In genomic region chr16:87481711-87482110, GRCh38 we compare ENCODE assay signal across 8 cellular contexts. TPM values are rescaled to one million over a fixed set of nuclear protein-coding genes. Genes with fewer than 3 reads are reported as not detected.
DNase-seq lines count a peak whose midpoint lies in the region; ATAC-seq and TF ChIP-seq lines count a peak whose summit lies in the region.
"Not testable (repeated sequence)": the region's sequence is repeated elsewhere in the genome, so short reads cannot be mapped to it uniquely, and the experiment has no call there.

No MANE protein-coding gene starts in this region.

- not testable (repeated sequence) for TF ChIP-seq RAD21 in IMR-90 (IDR thresholded peaks at IDR 0.05; ENCODE audit: low read length)

- H3K9ac ChIP-seq in IMR-90 (ENCODE audit: low read depth, low read length); adipocyte (ENCODE audit: low read length): not testable (repeated sequence)
- peak overlapping the region; percentile 74 for H3K9ac ChIP-seq in mesenchymal stem cell (ENCODE audit: low read length)

- H3K4me2 ChIP-seq in IMR-90 (ENCODE audit: low read depth, low read length); mesenchymal stem cell (ENCODE audit: low read length, poor library complexity, severe bottlenecking): not testable (repeated sequence)

- peaks cover 20% of the 10 kb centered on the region for H3K36me3 Mint-ChIP-seq in CD4-positive, CD25-positive, alpha-beta regulatory T cell
- not testable (repeated sequence) for H3K36me3 Mint-ChIP-seq in activated naive CD4-positive, alpha-beta T cell treated with anti-CD3 and anti-CD28 coated beads, Interleukin-2, amount 50 U/mL, for 24 hours; central memory CD8-positive, alpha-beta T cell (ENCODE audit: insufficient read depth)

- H4K5ac ChIP-seq in IMR-90 (ENCODE audit: low read depth, low read length) = not testable (repeated sequence)

- not testable (repeated sequence) for DNase-seq in CD4-positive, CD25-positive, alpha-beta regulatory T cell; IMR-90; adipocyte (ENCODE audit: low read depth); central memory CD8-positive, alpha-beta T cell (ENCODE audit: low spot score in 2 of 2); right atrium auricular region (ENCODE audit: low spot score); mesenchymal stem cell; suprapubic skin (ENCODE audit: low spot score in 2 of 2)

- H4K91ac ChIP-seq in IMR-90 (ENCODE audit: insufficient read depth, low read depth, low read length); mesenchymal stem cell (ENCODE audit: low read length): not testable (repeated sequence)

- H3K23ac ChIP-seq in IMR-90 (ENCODE audit: low read depth, low read length); mesenchymal stem cell (ENCODE audit: low read length in 2 of 2): not testable (repeated sequence)

- H3K9me1 ChIP-seq in IMR-90 (ENCODE audit: insufficient read depth, low read length) = peaks cover 20% of the 10 kb centered on the region

- BruUV-seq in IMR-90 (replicated peaks; lab: Mats Ljungman, UMichigan) = not testable (repeated sequence)

- not testable (repeated sequence) for H4K8ac ChIP-seq in IMR-90 (ENCODE audit: low read depth in 2 of 2, low read length in 2 of 2); mesenchymal stem cell (ENCODE audit: low read length)

- H3K4me1 ChIP-seq in CD4-positive, CD25-positive, alpha-beta regulatory T cell (ENCODE audit: control insufficient read depth, insufficient read depth, low read length, poor library complexity, severe bottlenecking) = peaks cover 24% of the 10 kb centered on the region
- peaks cover 11% of the 10 kb centered on the region for H3K4me1 ChIP-seq in IMR-90 (ENCODE audit: control insufficient read depth, insufficient read depth, low read length)
- H3K4me1 ChIP-seq in adipocyte (ENCODE audit: control insufficient read depth, insufficient read depth, low read length) = peaks cover 38% of the 10 kb centered on the region
- H3K4me1 ChIP-seq in right atrium auricular region = peaks cover 0 to 47% of the 10 kb centered on the region in 2 donors
- H3K4me1 ChIP-seq in mesenchymal stem cell (ENCODE audit: control insufficient read depth, insufficient read depth, low read depth, low read length) = peaks cover 17% of the 10 kb centered on the region
- H3K4me1 ChIP-seq in suprapubic skin = peaks cover 64% of the 10 kb centered on the region

- not testable (repeated sequence) for H3K18ac ChIP-seq in IMR-90 (ENCODE audit: low read depth, low read length); mesenchymal stem cell (ENCODE audit: low read depth in 1 of 2, low read length in 2 of 2)

- H3K27me3 ChIP-seq in CD4-positive, CD25-positive, alpha-beta regulatory T cell (ENCODE audit: control insufficient read depth, insufficient read depth, low read length); IMR-90 (ENCODE audit: control insufficient read depth, insufficient read depth, low read length); adipocyte (replicated peaks; ENCODE audit: control insufficient read depth, insufficient read depth, low read length); right atrium auricular region; mesenchymal stem cell (ENCODE audit: control insufficient read depth in 1 of 2, insufficient read depth in 1 of 2, low read length in 2 of 2); suprapubic skin: not testable (repeated sequence)

- peaks cover 23 to 87% (median 51%) of the 10 kb centered on the region in 4 donors for H3K4me1 Mint-ChIP-seq in CD4-positive, CD25-positive, alpha-beta regulatory T cell
- H3K4me1 Mint-ChIP-seq in activated naive CD4-positive, alpha-beta T cell treated with anti-CD3 and anti-CD28 coated beads, Interleukin-2, amount 50 U/mL, for 24 hours = peaks cover 70% of the 10 kb centered on the region
- peaks cover 59% of the 10 kb centered on the region for H3K4me1 Mint-ChIP-seq in central memory CD8-positive, alpha-beta T cell

- not testable (repeated sequence) for H3K4me3 ChIP-seq in CD4-positive, CD25-positive, alpha-beta regulatory T cell (ENCODE audit: low read depth, low read length); IMR-90 (ENCODE audit: insufficient read depth, low read depth, low read length); right atrium auricular region
- peak overlapping the region; percentile 45 for H3K4me3 ChIP-seq in adipocyte (ENCODE audit: low read length)
- peak overlapping the region in 1 of 2 experiments; percentile 59 for H3K4me3 ChIP-seq in mesenchymal stem cell (ENCODE audit: insufficient read depth in 1 of 2, low read depth in 1 of 2, low read length in 2 of 2)
- peak overlapping the region; percentile 3 for H3K4me3 ChIP-seq in suprapubic skin

- peak overlapping the region in 1 of 4 donors; percentile 65 for H3K4me3 Mint-ChIP-seq in CD4-positive, CD25-positive, alpha-beta regulatory T cell
- not testable (repeated sequence) for H3K4me3 Mint-ChIP-seq in activated naive CD4-positive, alpha-beta T cell treated with anti-CD3 and anti-CD28 coated beads, Interleukin-2, amount 50 U/mL, for 24 hours; central memory CD8-positive, alpha-beta T cell

- not testable (repeated sequence) for H3K27ac ChIP-seq in CD4-positive, CD25-positive, alpha-beta regulatory T cell (ENCODE audit: insufficient read depth, low read length, poor library complexity, severe bottlenecking); IMR-90 (ENCODE audit: insufficient read depth, low read length); mesenchymal stem cell (ENCODE audit: low read length, poor library complexity, severe bottlenecking)
- H3K27ac ChIP-seq in right atrium auricular region (peak overlapping the region; percentile 16 to 21), suprapubic skin (peak overlapping the region; percentile 45)

- POLR2A ChIA-PET in IMR-90 (lab: Charles Lee; ENCODE audit: unreplicated experiment) = not testable (repeated sequence)

- H3K27me3 Mint-ChIP-seq in CD4-positive, CD25-positive, alpha-beta regulatory T cell; activated naive CD4-positive, alpha-beta T cell treated with anti-CD3 and anti-CD28 coated beads, Interleukin-2, amount 50 U/mL, for 24 hours; central memory CD8-positive, alpha-beta T cell: not testable (repeated sequence)

- not testable (repeated sequence) for H2BK120ac ChIP-seq in IMR-90 (ENCODE audit: low read depth, low read length); mesenchymal stem cell (ENCODE audit: low read depth, low read length)

- not testable (repeated sequence) for H2AFZ ChIP-seq in IMR-90 (replicated peaks; ENCODE audit: low read length, poor library complexity); mesenchymal stem cell (ENCODE audit: low read depth, low read length)

- no CpG with 5 or more reads among the region's 5 CpGs for WGBS in IMR-90 (ENCODE audit: extremely low coverage in 2 of 2, insufficient read length in 1 of 2), 2 experiments
- WGBS in mesenchymal stem cell = 76% methylated on average over 5 of the region's 5 CpGs
- 90% methylated on average over 5 of the region's 5 CpGs for WGBS in suprapubic skin

- H2BK15ac ChIP-seq in IMR-90 (ENCODE audit: low read depth, low read length); mesenchymal stem cell (ENCODE audit: low read depth, poor library complexity, severe bottlenecking): not testable (repeated sequence)

- not testable (repeated sequence) for TF ChIP-seq EP300 in suprapubic skin (IDR thresholded peaks at IDR 0.05)

- H3K4ac ChIP-seq in IMR-90 (ENCODE audit: low read depth, low read length); mesenchymal stem cell (ENCODE audit: low read depth in 1 of 2, low read length in 2 of 2): not testable (repeated sequence)

- TF ChIP-seq CTCF in IMR-90 (conservative IDR thresholded peaks at IDR 0.05; ENCODE audit: low read depth, low read length); right atrium auricular region (IDR thresholded peaks at IDR 0.05); suprapubic skin (IDR thresholded peaks at IDR 0.05): not testable (repeated sequence)

- not testable (repeated sequence) for H3K9me3 ChIP-seq in CD4-positive, CD25-positive, alpha-beta regulatory T cell (ENCODE audit: control insufficient read depth in 2 of 2, low read length in 2 of 2); IMR-90 (ENCODE audit: control insufficient read depth, insufficient read depth, low read length); adipocyte (ENCODE audit: control insufficient read depth, low read length); right atrium auricular region; mesenchymal stem cell (ENCODE audit: control insufficient read depth, low read length); suprapubic skin

- H4K20me1 ChIP-seq in IMR-90 (ENCODE audit: insufficient read depth, low read length) = peaks cover 55% of the 10 kb centered on the region

- H3K9me3 Mint-ChIP-seq in CD4-positive, CD25-positive, alpha-beta regulatory T cell; activated naive CD4-positive, alpha-beta T cell treated with anti-CD3 and anti-CD28 coated beads, Interleukin-2, amount 50 U/mL, for 24 hours; central memory CD8-positive, alpha-beta T cell: not testable (repeated sequence)

- H3K14ac ChIP-seq in IMR-90 (replicated peaks; ENCODE audit: low read depth, low read length) = 0 out of 2 replicates have a peak overlapping the region, but pooled peaks have one; percentile 41
- not testable (repeated sequence) for H3K14ac ChIP-seq in mesenchymal stem cell (ENCODE audit: low read length in 2 of 2)

- in situ Hi-C loops in IMR-90 (cut with MboI; ENCODE audit: low sequenced_read_pairs) = not testable (repeated sequence)

- CTCF ChIA-PET in IMR-90 (lab: Yijun Ruan, JAX) = not testable (repeated sequence)

- intact Hi-C loops in IMR-90 (cut with micrococcal nuclease) = not testable (repeated sequence)

- dilution Hi-C loops in IMR-90 (cut with HindIII; ENCODE audit: low sequenced_read_pairs, unreplicated experiment) = not testable (repeated sequence)

- ATAC-seq in CD4-positive, CD25-positive, alpha-beta regulatory T cell (ENCODE audit: low read depth in 2 of 2); IMR-90 (ENCODE audit: low read depth); central memory CD8-positive, alpha-beta T cell (replicated peaks; ENCODE audit: extremely low read depth, poor library complexity, severe bottlenecking): not testable (repeated sequence)

- H2AK9ac ChIP-seq in IMR-90 (replicated peaks; ENCODE audit: low read depth, low read length, poor library complexity) = not testable (repeated sequence)

- H2BK5ac ChIP-seq in IMR-90 (ENCODE audit: low read depth, low read length, poor library complexity, severe bottlenecking); mesenchymal stem cell (ENCODE audit: low read depth, low read length, poor library complexity, severe bottlenecking): not testable (repeated sequence)

- H3K79me1 ChIP-seq in IMR-90 (ENCODE audit: low read depth in 1 of 2, low read length in 2 of 2) (peaks cover 27 to 65% of the 10 kb centered on the region in 2 experiments), mesenchymal stem cell (replicated peaks; ENCODE audit: low read length, poor library complexity, severe bottlenecking) (peaks cover 15% of the 10 kb centered on the region)

- not testable (repeated sequence) for H3K56ac ChIP-seq in IMR-90 (ENCODE audit: extremely low read depth, insufficient read depth, low read length)

- not testable (repeated sequence) for TF ChIP-seq POLR2A in IMR-90 (IDR thresholded peaks at IDR 0.05; ENCODE audit: low read depth, low read length); suprapubic skin (IDR thresholded peaks at IDR 0.05)

- H2BK12ac ChIP-seq in mesenchymal stem cell (ENCODE audit: low read length in 2 of 2) = not testable (repeated sequence)

- not testable (repeated sequence) for H2BK20ac ChIP-seq in IMR-90 (ENCODE audit: low read depth, low read length)

- H3K27ac Mint-ChIP-seq in CD4-positive, CD25-positive, alpha-beta regulatory T cell = peak overlapping the region; percentile 51 to 97 (median 69)
- H3K27ac Mint-ChIP-seq in activated naive CD4-positive, alpha-beta T cell treated with anti-CD3 and anti-CD28 coated beads, Interleukin-2, amount 50 U/mL, for 24 hours = peak overlapping the region; percentile 17
- peak overlapping the region; percentile 39 for H3K27ac Mint-ChIP-seq in central memory CD8-positive, alpha-beta T cell (ENCODE audit: low read depth)

- not testable (repeated sequence) for H3K36me3 ChIP-seq in CD4-positive, CD25-positive, alpha-beta regulatory T cell (ENCODE audit: control insufficient read depth, insufficient read depth, low read length); IMR-90 (ENCODE audit: control insufficient read depth, insufficient read depth, low read length); adipocyte (ENCODE audit: control insufficient read depth, insufficient read depth, low read length, severe bottlenecking); right atrium auricular region; suprapubic skin
- peaks cover 4 to 20% of the 10 kb centered on the region in 2 experiments for H3K36me3 ChIP-seq in mesenchymal stem cell (ENCODE audit: control insufficient read depth in 1 of 2, insufficient read depth in 2 of 2, low read depth in 1 of 2, low read length in 2 of 2)

- not testable (repeated sequence) for H2AK5ac ChIP-seq in IMR-90 (ENCODE audit: low read depth, low read length); mesenchymal stem cell (ENCODE audit: low read length, severe bottlenecking)

RNA-seq across cellular contexts. Expression of gene ZCCHC14, which starts 11.1 kb away (rescaled TPM):
- 33.7 TPM for total RNA-seq in CD4-positive, CD25-positive, alpha-beta regulatory T cell
- 1 to 10 TPM; 1.6 to 2.2 (median 1.8) TPM for polyA plus RNA-seq in CD4-positive, CD25-positive, alpha-beta regulatory T cell
- total RNA-seq in IMR-90 (2012; rRNA removed) (2.5 and 2.8 TPM in 2 replicates), right atrium auricular region (10 to 100 TPM; 10.6 to 18.0 TPM), suprapubic skin (10 to 100 TPM; 21.8 to 64.0 (median 28.8) TPM)
- polyA plus RNA-seq in IMR-90 (2012; rRNA removed) = 5.3 and 7.4 TPM in 2 replicates
- polyA plus RNA-seq in IMR-90 (2012; cell fraction: cytosol; rRNA removed) = 3.1 and 5.0 TPM in 2 replicates
- polyA plus RNA-seq in IMR-90 (2012; cell fraction: nucleus; rRNA removed; ENCODE audit: low replicate concordance) = 18.4 and 27.2 TPM in 2 replicates
- 24.1 TPM for polyA plus RNA-seq in mesenchymal stem cell (2013, experiment 1 of 2)
- 23.5 TPM for polyA plus RNA-seq in mesenchymal stem cell (2013, experiment 2 of 2)

Comparison
In these comparisons a context has a peak if more than half of its experiments do, and no peak if none do; other contexts are left out.
1. H3K27ac Mint-ChIP-seq: peak in every context shown above with its lines; median percentile 69 in CD4-positive, CD25-positive, alpha-beta regulatory T cell; 39 in central memory CD8-positive, alpha-beta T cell; 17 in activated naive CD4-positive, alpha-beta T cell treated with anti-CD3 and anti-CD28 coated beads, Interleukin-2, amount 50 U/mL, for 24 hours.